22 cellular contexts compared by ENCODE assay signal in the genomic region with DNA sequence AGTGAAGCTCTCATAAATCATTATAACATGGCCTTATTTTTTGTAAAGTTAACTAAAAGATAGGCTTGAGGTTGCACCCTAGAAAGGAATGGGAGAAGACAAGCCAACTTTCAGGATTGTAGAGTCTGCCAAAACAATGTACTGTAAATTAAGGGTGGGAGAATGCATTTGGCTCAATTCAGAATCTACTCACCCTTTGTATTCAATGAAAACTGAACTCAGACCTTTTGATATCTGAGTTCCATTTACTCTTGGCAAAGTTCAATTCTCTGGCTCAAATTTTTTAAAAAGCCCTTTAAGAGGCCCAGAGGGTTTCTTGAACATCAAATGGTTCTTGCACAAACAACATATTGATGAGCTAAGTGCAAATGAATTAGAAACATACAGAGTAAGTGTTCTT. TPM values are rescaled to one million over a fixed set of nuclear protein-coding genes. Genes with fewer than 3 reads are reported as not detected.
DNase-seq lines count a peak whose midpoint lies in the region; ATAC-seq, FAIRE-seq and TF ChIP-seq lines count a peak whose summit lies in the region.
"Had no signal": no experiment of that assay in that cellular context is flagged by ENCODE, and none has a peak within 500 bp of the region (broad histone marks: within the 10 kb centered on the region; RNA-seq: fewer than 3 reads in every experiment).

No MANE protein-coding gene starts in this region.

- peaks cover 3% of the 10 kb centered on the region for H3K79me2 ChIP-seq in hepatocyte

- no peaks in the 10 kb centered on the region for H4K20me1 ChIP-seq in hepatocyte (ENCODE audit: insufficient read depth, poor library complexity, severe bottlenecking)

- TF ChIP-seq CTCF in hepatocyte (IDR thresholded peaks at IDR 0.05; ENCODE audit: poor library complexity) (no peak), suprapubic skin (IDR thresholded peaks at IDR 0.05) (no peak)

- DNase-seq in NCI-H446 treated with DMSO at 0.1 percent for 48 hours (lab: John Stamatoyannopoulos, UW) (peak; percentile 33), NCI-H446 (lab: John Stamatoyannopoulos, UW) (no peak), hepatocyte (ENCODE audit: low spot score) (no peak), suprapubic skin (ENCODE audit: low spot score in 2 of 2) (no peak), NCI-H1436 (lab: John Stamatoyannopoulos, UW) (no peak), NCI-H526 treated with DMSO at 0.1 percent for 48 hours (lab: John Stamatoyannopoulos, UW) (no peak)
- DNase-seq: 8988T; BE2C; CD4-positive, CD25-positive, alpha-beta regulatory T cell; COR-L47; DMS 273 treated with DMSO at 0.1 percent for 48 hours; GDM1; KG1; NCI-H187; NCI-H2107 had no signal

- H3K4me3 ChIP-seq in hepatocyte (no peak overlapping the region), suprapubic skin (no peak overlapping the region)
- H3K4me3 ChIP-seq: GM12878, SJSA1 had no signal

- ATAC-seq in GM19035 (IDR thresholded peaks at IDR 0.05; ENCODE audit: unreplicated experiment): no peak
- ATAC-seq: GM12878, HepG2, Panc1 had no signal

- H3K27me3 ChIP-seq in hepatocyte (no peaks in the 10 kb centered on the region), suprapubic skin (no peaks in the 10 kb centered on the region)
- H3K27me3 ChIP-seq: BE2C, SJSA1 had no signal

- H3K4me1 ChIP-seq in hepatocyte (ENCODE audit: insufficient read depth) (no peaks in the 10 kb centered on the region), suprapubic skin (peaks cover 22% of the 10 kb centered on the region)
- H3K4me1 ChIP-seq: BE2C had no signal

- no peaks in the 10 kb centered on the region for H3K36me3 ChIP-seq in hepatocyte (replicated peaks; ENCODE audit: insufficient read depth, low read depth)
- no peaks in the 10 kb centered on the region for H3K36me3 ChIP-seq in suprapubic skin
- H3K36me3 ChIP-seq: BE2C, SJSA1 had no signal

- H2AFZ ChIP-seq in hepatocyte: no peak overlapping the region

- H3K4me2 ChIP-seq in hepatocyte: no peak overlapping the region

- no peak for TF ChIP-seq POLR2A in suprapubic skin (IDR thresholded peaks at IDR 0.05)

- TF ChIP-seq EP300 in suprapubic skin (IDR thresholded peaks at IDR 0.05): no peak

- H3K9me2 ChIP-seq in hepatocyte (replicated peaks; ENCODE audit: insufficient read depth): no peaks in the 10 kb centered on the region

- H3K27ac ChIP-seq in hepatocyte: peak overlapping the region; percentile 80
- peak overlapping the region; percentile 56 for H3K27ac ChIP-seq in suprapubic skin
- H3K27ac ChIP-seq: SJSA1 had no signal

- H3K9me3 ChIP-seq in hepatocyte (ENCODE audit: low read depth) (no peaks in the 10 kb centered on the region), suprapubic skin (no peaks in the 10 kb centered on the region)
- H3K9me3 ChIP-seq: BE2C, SJSA1 had no signal

- FAIRE-seq in endometrium (lab: Jason Lieb, UNC): peak; percentile 21
- FAIRE-seq: GM12878, GM19239, HepG2 had no signal

RNA-seq across cellular contexts. Expression of a gene that starts 5.1 kb away (rescaled TPM):
- total RNA-seq in hepatocyte (89.7 and 99.4 TPM in 2 replicates), suprapubic skin (100 to 1,000 TPM in 3 of 4 donors, 10 to 100 TPM in 1; 77.1 to 239 (median 109) TPM)
- polyA plus RNA-seq in hepatocyte: 40.2 and 55.5 TPM in 2 replicates
